Comparison of ENCODE assay signal across 9 cellular contexts in genomic region chr2:110425725-110426124, GRCh38. TPM values are rescaled to one million over a fixed set of nuclear protein-coding genes. Genes with fewer than 3 reads are reported as not detected.
DNase-seq lines count a peak whose midpoint lies in the region; ATAC-seq and TF ChIP-seq lines count a peak whose summit lies in the region.
"Not testable (repeated sequence)": the region's sequence is repeated elsewhere in the genome, so short reads cannot be mapped to it uniquely, and the experiment has no call there.
"Had no signal": no experiment of that assay in that cellular context is flagged by ENCODE, and none has a peak within 500 bp of the region (broad histone marks: within the 10 kb centered on the region; RNA-seq: fewer than 3 reads in every experiment).

No MANE protein-coding gene starts in this region.

- not testable (repeated sequence) for TF ChIP-seq POLR2A in right lobe of liver (IDR thresholded peaks at IDR 0.05); gastrocnemius medialis (IDR thresholded peaks at IDR 0.05)

- not testable (repeated sequence) for H3K36me3 ChIP-seq in DND-41 (ENCODE audit: insufficient read depth, low read length); right lobe of liver; psoas muscle (ENCODE audit: insufficient read depth in 1 of 2, low read depth in 1 of 2); gastrocnemius medialis

- peak; percentile 77 for ATAC-seq in DND-41 (ENCODE audit: insufficient read depth, low read depth)
- ATAC-seq in left lobe of liver: peak; percentile 86
- ATAC-seq in right lobe of liver: peak; percentile 78 to 87 (median 84)
- peak; percentile 88 to 95 (median 88) for ATAC-seq in psoas muscle
- peak; percentile 96 to 100 for ATAC-seq in gastrocnemius medialis

- in situ Hi-C loops in gastrocnemius medialis (cut with MboI; ENCODE audit: low sequenced_read_pairs in 4 of 4): not testable (repeated sequence)

- H2AFZ ChIP-seq in DND-41 (ENCODE audit: low read depth, low read length): not testable (repeated sequence)

- not testable (repeated sequence) for H3K4me3 ChIP-seq in DND-41 (ENCODE audit: low read depth in 1 of 2, low read length in 2 of 2); right lobe of liver; psoas muscle; gastrocnemius medialis

- H3K9ac ChIP-seq in DND-41 (ENCODE audit: low read depth, low read length): not testable (repeated sequence)

- not testable (repeated sequence) for H3K9me3 ChIP-seq in DND-41 (ENCODE audit: insufficient read depth, low read length, severe bottlenecking); right lobe of liver; psoas muscle; gastrocnemius medialis

- not testable (repeated sequence) for H4K20me1 ChIP-seq in DND-41 (ENCODE audit: insufficient read depth, low read length)

- not testable (repeated sequence) for H3K79me2 ChIP-seq in DND-41 (ENCODE audit: insufficient read depth, low read length)

- WGBS in right lobe of liver (ENCODE audit: insufficient coverage, low coverage, low lambda C conversion rate, missing lambda C conversion rate): no CpG with 5 or more reads among the region's 4 CpGs
- 96 to 100% (median 100%) methylated on average over 1 of the region's 4 CpGs for WGBS in psoas muscle, 3 donors

- intact Hi-C loops in right lobe of liver (cut with DNase I); psoas muscle (cut with DNase I); gastrocnemius medialis (cut with DNase I; ENCODE audit: low total_unique reads): not testable (repeated sequence)

- not testable (repeated sequence) for DNase-seq in DND-41; left lobe of liver (ENCODE audit: low spot score); right lobe of liver; psoas muscle; gastrocnemius medialis

- H3K27me3 ChIP-seq in DND-41 (ENCODE audit: insufficient read depth, low read length, poor library complexity); right lobe of liver; psoas muscle (ENCODE audit: insufficient read depth in 3 of 3, low read length in 2 of 3); gastrocnemius medialis: not testable (repeated sequence)

- H3K4me1 ChIP-seq in DND-41 (ENCODE audit: insufficient read depth, low read length); right lobe of liver; psoas muscle; gastrocnemius medialis: not testable (repeated sequence)

- not testable (repeated sequence) for H3K4me2 ChIP-seq in DND-41 (ENCODE audit: insufficient read depth, low read length)

- H3K27ac ChIP-seq in DND-41 (ENCODE audit: low read length); right lobe of liver; psoas muscle; gastrocnemius medialis: not testable (repeated sequence)

- not testable (repeated sequence) for TF ChIP-seq CTCF in DND-41 (IDR thresholded peaks at IDR 0.05; ENCODE audit: borderline replicate concordance, extremely low read depth, low read length, poor library complexity, severe bottlenecking); right lobe of liver (IDR thresholded peaks at IDR 0.05); psoas muscle (IDR thresholded peaks at IDR 0.05); gastrocnemius medialis (IDR thresholded peaks at IDR 0.05 in 4 of 5, conservative IDR thresholded peaks at IDR 0.05 in 1 of 5)

RNA-seq across cellular contexts. Expression of gene LIMS4, which starts 46.9 kb away (rescaled TPM):
- not detected for total RNA-seq in left lobe of liver
- total RNA-seq in right lobe of liver: under 1 TPM in 1 of 6 experiments, not detected in 5; 0.30 TPM
- 1 to 10 TPM; 1.6 to 6.4 (median 5.2) TPM for total RNA-seq in psoas muscle
- 10 to 100 TPM in 1 of 3 donors, 1 to 10 TPM in 1, not detected in 1; 1.7 to 16.9 TPM for polyA plus RNA-seq in psoas muscle
- 1 to 10 TPM in 3 of 4 donors, under 1 TPM in 1; 0.32 to 2.9 (median 1.8) TPM for total RNA-seq in gastrocnemius medialis
- total RNA-seq: Calu3; CD4-positive, alpha-beta T cell; CD4-positive, CD25-positive, alpha-beta regulatory T cell; CD8-positive, alpha-beta T cell had no signal
